1 cellular context compared by ENCODE assay signal in the genomic region with DNA sequence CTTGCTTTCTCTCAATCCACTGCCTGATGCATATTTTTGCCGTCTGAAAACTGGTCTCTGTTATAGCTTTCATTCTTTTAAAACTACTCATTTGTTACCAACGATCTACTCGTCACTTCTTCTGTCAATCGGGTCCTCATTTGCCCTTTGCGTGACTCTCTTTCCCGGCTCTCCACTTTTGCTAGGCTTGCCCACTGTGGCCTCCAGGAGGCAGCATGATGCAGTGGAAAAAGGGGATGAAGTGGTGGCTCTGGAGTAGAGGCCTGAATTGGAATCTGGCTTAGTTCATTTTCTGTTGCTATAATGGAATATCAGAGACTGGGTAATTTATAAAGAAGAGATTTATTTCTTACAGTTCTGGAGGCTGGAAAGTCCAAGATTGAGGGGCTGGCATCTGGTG.
TF ChIP-seq lines count a peak whose summit lies in the region.

No MANE protein-coding gene starts in this region.

TF ChIP-seq in liver, 16 proteins besides CTCF, POLR2A, EP300 and RAD21 (continued from another document):
- TF ChIP-seq, protein P1, sequence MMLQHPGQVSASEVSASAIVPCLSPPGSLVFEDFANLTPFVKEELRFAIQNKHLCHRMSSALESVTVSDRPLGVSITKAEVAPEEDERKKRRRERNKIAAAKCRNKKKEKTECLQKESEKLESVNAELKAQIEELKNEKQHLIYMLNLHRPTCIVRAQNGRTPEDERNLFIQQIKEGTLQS (IDR thresholded peaks at IDR 0.05): no peak
- TF ChIP-seq RXRA (IDR thresholded peaks at IDR 0.05): peak; percentile 13 to 59
- TF ChIP-seq EGR1 (IDR thresholded peaks at IDR 0.05; ENCODE audit: low read depth in 2 of 2): no peak
- TF ChIP-seq MAX (IDR thresholded peaks at IDR 0.05): no peak
